Comparison of ENCODE assay signal across 18 cellular contexts in genomic region chr1:93820554-93821411, GRCh38. TPM values are rescaled to one million over a fixed set of nuclear protein-coding genes. Genes with fewer than 3 reads are reported as not detected.
DNase-seq lines count a peak whose midpoint lies in the region; ATAC-seq, FAIRE-seq and TF ChIP-seq lines count a peak whose summit lies in the region.
"Had no signal": no experiment of that assay in that cellular context is flagged by ENCODE, and none has a peak within 500 bp of the region (broad histone marks: within the 10 kb centered on the region; RNA-seq: fewer than 3 reads in every experiment).

No MANE protein-coding gene starts in this region.

- peaks cover 20% of the 10 kb centered on the region for H3K4me1 Mint-ChIP-seq in T-helper 17 cell

- H3K36me3 ChIP-seq in H7 (replicated peaks; ENCODE audit: control insufficient read depth, insufficient read depth, low read length) (no peaks in the 10 kb centered on the region), hepatocyte (replicated peaks; ENCODE audit: insufficient read depth, low read depth) (no peaks in the 10 kb centered on the region), mesodermal cell (ENCODE audit: control insufficient read depth, insufficient read depth, low read length) (no peaks in the 10 kb centered on the region), pancreas (no peaks in the 10 kb centered on the region)
- H3K36me3 ChIP-seq: MG63 had no signal

- ATAC-seq in T-helper 17 cell (no peak), GM18511 (IDR thresholded peaks at IDR 0.05; ENCODE audit: unreplicated experiment) (no peak), pancreas (no peak), GM21515 (IDR thresholded peaks at IDR 0.05; ENCODE audit: unreplicated experiment) (no peak)
- ATAC-seq: SK-N-SH treated with all-trans-retinoic acid at 6 μM for 48 hours had no signal

- no peaks in the 10 kb centered on the region for H3K9me2 ChIP-seq in hepatocyte (replicated peaks; ENCODE audit: insufficient read depth)

- H4K20me1 ChIP-seq in hepatocyte (ENCODE audit: insufficient read depth, poor library complexity, severe bottlenecking), result no peaks in the 10 kb centered on the region

- H3K27ac ChIP-seq in hepatocyte (peak overlapping the region; percentile 48), mesodermal cell (ENCODE audit: low read depth, low read length, severe bottlenecking) (peak overlapping the region; percentile 78), pancreas (no peak overlapping the region), caudate nucleus (ENCODE audit: low read depth, low read length) (no peak overlapping the region)
- H3K27ac ChIP-seq: HL-60 had no signal

- H3K4me2 ChIP-seq in hepatocyte, result no peak overlapping the region

- H3K9me3 ChIP-seq in T-helper 17 cell (ENCODE audit: control insufficient read depth, low read length, poor library complexity, severe bottlenecking), result no peaks in the 10 kb centered on the region
- no peaks in the 10 kb centered on the region for H3K9me3 ChIP-seq in hepatocyte (ENCODE audit: low read depth)
- H3K9me3 ChIP-seq in mesodermal cell (ENCODE audit: control insufficient read depth, low read length), result no peaks in the 10 kb centered on the region
- no peaks in the 10 kb centered on the region for H3K9me3 ChIP-seq in pancreas
- H3K9me3 ChIP-seq: MG63 had no signal

- H3K79me2 ChIP-seq in hepatocyte, result no peaks in the 10 kb centered on the region

- TF ChIP-seq CTCF in hepatocyte (IDR thresholded peaks at IDR 0.05; ENCODE audit: poor library complexity) (no peak), pancreas (IDR thresholded peaks at IDR 0.05) (no peak)

- intact Hi-C loops in pancreas (cut with DNase I), result no loop called here

- peaks cover 17% of the 10 kb centered on the region for H3K4me1 ChIP-seq in hepatocyte (ENCODE audit: insufficient read depth)
- peaks cover 47% of the 10 kb centered on the region for H3K4me1 ChIP-seq in mesodermal cell (ENCODE audit: control insufficient read depth, insufficient read depth, low read length, poor library complexity, severe bottlenecking)
- H3K4me1 ChIP-seq in pancreas, result no peaks in the 10 kb centered on the region

- no peak for FAIRE-seq in pancreas (lab: Jason Lieb, UNC)

- no peak overlapping the region for H3K4me3 Mint-ChIP-seq in T-helper 17 cell
- H3K4me3 Mint-ChIP-seq: CD4-positive, alpha-beta memory T cell had no signal

- H3K27me3 Mint-ChIP-seq in T-helper 17 cell, result no peaks in the 10 kb centered on the region
- H3K27me3 Mint-ChIP-seq: CD4-positive, alpha-beta memory T cell had no signal

- peak overlapping the region; percentile 32 for H3K27ac Mint-ChIP-seq in T-helper 17 cell
- H3K27ac Mint-ChIP-seq: CD4-positive, alpha-beta memory T cell had no signal

- H2AFZ ChIP-seq in hepatocyte, result no peak overlapping the region

- DNase-seq in H7 (peak; percentile 34), T-helper 17 cell (no peak), hepatocyte (ENCODE audit: low spot score) (no peak), pancreas (no peak), caudate nucleus (lab: John Stamatoyannopoulos, UW) (no peak)
- DNase-seq: ACHN; CD4-positive, alpha-beta memory T cell; MG63; NCI-H1105; NCI-H187; NCI-H446 treated with DMSO at 0.1 percent for 48 hours; NCI-H774; Right ventricle myocardium superior had no signal

- peaks cover 3% of the 10 kb centered on the region for H3K36me3 Mint-ChIP-seq in T-helper 17 cell (ENCODE audit: low read depth)
- H3K36me3 Mint-ChIP-seq: CD4-positive, alpha-beta memory T cell had no signal

- H3K4me3 ChIP-seq in H7 (ENCODE audit: insufficient read depth, low read depth, low read length), result no peak overlapping the region
- H3K4me3 ChIP-seq in hepatocyte, result no peak overlapping the region
- H3K4me3 ChIP-seq in mesodermal cell (ENCODE audit: extremely low read depth, insufficient read depth, low read length, poor library complexity, severe bottlenecking), result no peak overlapping the region
- no peak overlapping the region for H3K4me3 ChIP-seq in pancreas
- H3K4me3 ChIP-seq: MG63 had no signal

- H3K27me3 ChIP-seq in H7 (ENCODE audit: control insufficient read depth, insufficient read depth, low read length) (no peaks in the 10 kb centered on the region), hepatocyte (no peaks in the 10 kb centered on the region), pancreas (no peaks in the 10 kb centered on the region)
- H3K27me3 ChIP-seq: MG63 had no signal

- WGBS in hepatocyte (ENCODE audit: low lambda C conversion rate, missing lambda C conversion rate), result 46% methylated on average over 10 of the region's 10 CpGs
- WGBS in mesodermal cell (ENCODE audit: insufficient coverage in 2 of 2), 2 experiments, result 17 to 28% methylated on average over 4 to 5 of the region's 10 CpGs
- WGBS in pancreas, 2 donors, result 69 to 76% methylated on average over 10 of the region's 10 CpGs

RNA-seq across cellular contexts. Expression of gene DNTTIP2, which starts 58.2 kb away (rescaled TPM):
- 45.9 and 75.9 TPM in 2 replicates for total RNA-seq in H7 (2014; rRNA removed; shearing (Covaris generic))
- total RNA-seq in T-helper 17 cell (10 to 100 TPM; 70.4 to 74.5 TPM), hepatocyte (43.6 and 44.7 TPM in 2 replicates), pancreas (10 to 100 TPM; 15.7 to 24.3 (median 20.5) TPM)
- polyA plus RNA-seq in hepatocyte (34.4 and 37.8 TPM in 2 replicates), pancreas (10 to 100 TPM; 26.4 to 39.2 TPM)
- polyA plus RNA-seq in mesodermal cell (2013, experiment 1 of 2), result 41.9 TPM
- polyA plus RNA-seq in mesodermal cell (2013, experiment 2 of 2), result 57.3 TPM

Comparison
In these comparisons a context has a peak if more than half of its experiments do, and no peak if none do; other contexts are left out.
1. H3K27ac ChIP-seq: peak in hepatocyte (single experiment) and mesodermal cell (single experiment); none in pancreas (0 of 4) and caudate nucleus (single experiment).